2 cellular contexts compared by ENCODE assay signal in genomic region chr1:29177022-29177705, GRCh38.
TF ChIP-seq lines count a peak whose summit lies in the region.

No MANE protein-coding gene starts in this region.

TF ChIP-seq in GM23338, 12 proteins besides CTCF, POLR2A, EP300 and RAD21:
- TF ChIP-seq EZH2 (IDR thresholded peaks at IDR 0.05; ENCODE audit: low read depth, unreplicated experiment), result no peak
- TF ChIP-seq, protein P1, sequence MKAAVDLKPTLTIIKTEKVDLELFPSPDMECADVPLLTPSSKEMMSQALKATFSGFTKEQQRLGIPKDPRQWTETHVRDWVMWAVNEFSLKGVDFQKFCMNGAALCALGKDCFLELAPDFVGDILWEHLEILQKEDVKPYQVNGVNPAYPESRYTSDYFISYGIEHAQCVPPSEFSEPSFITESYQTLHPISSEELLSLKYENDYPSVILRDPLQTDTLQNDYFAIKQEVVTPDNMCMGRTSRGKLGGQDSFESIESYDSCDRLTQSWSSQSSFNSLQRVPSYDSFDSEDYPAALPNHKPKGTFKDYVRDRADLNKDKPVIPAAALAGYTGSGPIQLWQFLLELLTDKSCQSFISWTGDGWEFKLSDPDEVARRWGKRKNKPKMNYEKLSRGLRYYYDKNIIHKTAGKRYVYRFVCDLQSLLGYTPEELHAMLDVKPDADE (IDR thresholded peaks at IDR 0.05), result no peak
- TF ChIP-seq ZNF114 (CRISPR knock-in tag; IDR thresholded peaks at IDR 0.05), result no peak
- TF ChIP-seq, protein P2, sequence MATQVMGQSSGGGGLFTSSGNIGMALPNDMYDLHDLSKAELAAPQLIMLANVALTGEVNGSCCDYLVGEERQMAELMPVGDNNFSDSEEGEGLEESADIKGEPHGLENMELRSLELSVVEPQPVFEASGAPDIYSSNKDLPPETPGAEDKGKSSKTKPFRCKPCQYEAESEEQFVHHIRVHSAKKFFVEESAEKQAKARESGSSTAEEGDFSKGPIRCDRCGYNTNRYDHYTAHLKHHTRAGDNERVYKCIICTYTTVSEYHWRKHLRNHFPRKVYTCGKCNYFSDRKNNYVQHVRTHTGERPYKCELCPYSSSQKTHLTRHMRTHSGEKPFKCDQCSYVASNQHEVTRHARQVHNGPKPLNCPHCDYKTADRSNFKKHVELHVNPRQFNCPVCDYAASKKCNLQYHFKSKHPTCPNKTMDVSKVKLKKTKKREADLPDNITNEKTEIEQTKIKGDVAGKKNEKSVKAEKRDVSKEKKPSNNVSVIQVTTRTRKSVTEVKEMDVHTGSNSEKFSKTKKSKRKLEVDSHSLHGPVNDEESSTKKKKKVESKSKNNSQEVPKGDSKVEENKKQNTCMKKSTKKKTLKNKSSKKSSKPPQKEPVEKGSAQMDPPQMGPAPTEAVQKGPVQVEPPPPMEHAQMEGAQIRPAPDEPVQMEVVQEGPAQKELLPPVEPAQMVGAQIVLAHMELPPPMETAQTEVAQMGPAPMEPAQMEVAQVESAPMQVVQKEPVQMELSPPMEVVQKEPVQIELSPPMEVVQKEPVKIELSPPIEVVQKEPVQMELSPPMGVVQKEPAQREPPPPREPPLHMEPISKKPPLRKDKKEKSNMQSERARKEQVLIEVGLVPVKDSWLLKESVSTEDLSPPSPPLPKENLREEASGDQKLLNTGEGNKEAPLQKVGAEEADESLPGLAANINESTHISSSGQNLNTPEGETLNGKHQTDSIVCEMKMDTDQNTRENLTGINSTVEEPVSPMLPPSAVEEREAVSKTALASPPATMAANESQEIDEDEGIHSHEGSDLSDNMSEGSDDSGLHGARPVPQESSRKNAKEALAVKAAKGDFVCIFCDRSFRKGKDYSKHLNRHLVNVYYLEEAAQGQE (IDR thresholded peaks at IDR 0.05; ENCODE audit: unreplicated experiment), result no peak
- no peak for TF ChIP-seq ZNF462 (CRISPR knock-in tag; IDR thresholded peaks at IDR 0.05)
- no peak for TF ChIP-seq NANOG (IDR thresholded peaks at IDR 0.05; ENCODE audit: borderline replicate concordance)
- TF ChIP-seq EZH2phosphoT487 (IDR thresholded peaks at IDR 0.05; ENCODE audit: unreplicated experiment), result no peak
- TF ChIP-seq ZNF331 (CRISPR knock-in tag; IDR thresholded peaks at IDR 0.05; ENCODE audit: low read depth), result no peak
- no peak for TF ChIP-seq CREB1 (CRISPR knock-in tag; IDR thresholded peaks at IDR 0.05; ENCODE audit: low read depth)
- no peak for TF ChIP-seq JUNB (IDR thresholded peaks at IDR 0.05; ENCODE audit: unreplicated experiment)
- TF ChIP-seq POLR2AphosphoS5 (IDR thresholded peaks at IDR 0.05; ENCODE audit: low read depth), result no peak
- TF ChIP-seq STAT1 (IDR thresholded peaks at IDR 0.05; ENCODE audit: unreplicated experiment), result no peak

TF ChIP-seq in GM12878, 131 proteins besides CTCF, POLR2A, EP300 and RAD21:
- TF ChIP-seq NKRF (conservative IDR thresholded peaks at IDR 0.05) (no peak), ATF2 (IDR thresholded peaks at IDR 0.05; ENCODE audit: low read length) (no peak), NFYA (IDR thresholded peaks at IDR 0.05; ENCODE audit: borderline replicate concordance, low read depth, low read length) (no peak), SRF (IDR thresholded peaks at IDR 0.05; ENCODE audit: low read depth in 2 of 2, low read length in 2 of 2) (no peak)
